ENCODE assay signal across 9 cellular contexts in the genomic region with DNA sequence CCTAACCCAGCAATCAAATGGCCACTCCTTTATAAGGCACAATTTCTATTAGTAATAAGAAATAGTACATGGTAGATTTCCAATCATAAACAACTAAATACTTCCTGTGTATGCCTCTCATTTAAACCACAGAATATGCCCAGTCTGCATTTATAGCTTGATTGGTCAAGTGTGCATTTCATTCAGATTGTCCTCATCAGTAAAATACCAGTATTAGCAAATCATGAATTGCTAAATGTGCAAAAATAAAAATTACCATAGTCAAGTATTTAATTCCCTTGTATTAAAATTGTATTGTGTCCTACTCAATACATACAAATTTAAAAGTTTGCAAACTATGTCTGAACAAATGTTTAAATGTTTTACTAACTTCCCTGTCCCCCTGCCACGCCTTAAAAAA.
"Had no signal": no experiment of that assay in that cellular context is flagged by ENCODE, and none has a peak within 500 bp of the region (broad histone marks: within the 10 kb centered on the region; RNA-seq: fewer than 3 reads in every experiment).

No MANE protein-coding gene starts in this region.

- H3K9me3 Mint-ChIP-seq: HFFc6, IgD-negative memory B cell had no signal

- ATAC-seq: HCT116 had no signal

- H3K9me3 ChIP-seq: HAP-1 had no signal

- H3K36me3 ChIP-seq: HAP-1 had no signal

- H3K27ac Mint-ChIP-seq: HFFc6 had no signal

- H3K27ac ChIP-seq: GM23248, HL-60 had no signal

- H3K4me3 ChIP-seq: GM23248, HAP-1 had no signal

- H2AFZ ChIP-seq: GM23248 had no signal

- H3K4me1 Mint-ChIP-seq: IgD-negative memory B cell had no signal

- DNase-seq: GM23248, GOT3, H7, HFFc6, KG1 had no signal

- H3K4me1 ChIP-seq: HAP-1 had no signal

- H3K4me3 Mint-ChIP-seq: HFFc6, IgD-negative memory B cell had no signal

- H3K27me3 Mint-ChIP-seq: IgD-negative memory B cell had no signal

- H3K9ac ChIP-seq: GM23248 had no signal
